Comparison of ENCODE assay signal across 3 cellular contexts in the genomic region with DNA sequence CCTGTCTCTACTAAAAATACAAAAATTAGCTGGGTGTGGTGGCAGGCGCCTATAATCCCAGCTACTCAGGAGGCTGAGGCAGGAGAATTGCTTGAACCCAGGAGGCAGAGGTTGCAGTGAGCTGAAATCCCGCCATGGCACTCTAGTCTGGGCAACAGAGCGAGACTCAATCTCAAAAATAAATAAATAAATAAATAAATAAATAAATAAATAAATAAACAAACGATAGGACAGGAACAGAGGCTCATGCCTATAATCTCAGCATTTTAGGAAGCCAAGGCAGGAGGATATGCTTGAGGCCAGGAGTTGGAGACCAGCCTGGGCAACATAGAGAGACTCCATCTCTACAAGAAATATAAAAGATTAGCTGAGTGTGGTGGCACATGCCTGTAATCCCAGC. TPM values are rescaled to one million over a fixed set of nuclear protein-coding genes. Genes with fewer than 3 reads are reported as not detected.
"Had no signal": no experiment of that assay in that cellular context is flagged by ENCODE, and none has a peak within 500 bp of the region (broad histone marks: within the 10 kb centered on the region; RNA-seq: fewer than 3 reads in every experiment).

No MANE protein-coding gene starts in this region.

RNA-seq across cellular contexts. Expression of gene RTP3, which starts 24.4 kb away (rescaled TPM):
- total RNA-seq: LHCN-M2, MCF 10A, NCI-H460 had no signal

RNA-seq across cellular contexts. Expression of gene LRRC2, which starts 43.9 kb away (rescaled TPM):
- total RNA-seq: MCF 10A, NCI-H460 had no signal

RNA-seq across cellular contexts. Expression of gene LTF, which starts 57.5 kb away (rescaled TPM):
- total RNA-seq: MCF 10A, NCI-H460 had no signal
